ENCODE assay signal across 9 cellular contexts in genomic region chr12:46153267-46153872, GRCh38.
A peak's percentile ranks its signal among the peaks of the same experiment; 100 is the strongest.
DNase-seq lines count a peak whose midpoint lies in the region; ATAC-seq and TF ChIP-seq lines count a peak whose summit lies in the region.
"Had no signal": no experiment of that assay in that cellular context is flagged by ENCODE, and none has a peak within 500 bp of the region (broad histone marks: within the 10 kb centered on the region; RNA-seq: fewer than 3 reads in every experiment).

No MANE protein-coding gene starts in this region.

- DNase-seq in A673 (ENCODE audit: low spot score) (peak; percentile 55), GM12864 (ENCODE audit: low read depth) (no peak), PC-3 (peak; percentile 56), epithelial cell of proximal tubule (ENCODE audit: low read depth) (peak; percentile 13), prostate gland (ENCODE audit: low spot score) (no peak), NCI-H345 (lab: John Stamatoyannopoulos, UW) (no peak)
- DNase-seq in stimulated activated CD4-positive, alpha-beta T cell treated with anti-CD3 and anti-CD28 coated beads, Interleukin-4, amount 100 ng/mL, for 24 hours = no peak
- no peak for DNase-seq in activated CD8-positive, alpha-beta memory T cell treated with anti-CD3 and anti-CD28 coated beads, Interleukin-2, amount 50 U/mL, for 48 hours

- no peak for ATAC-seq in PC-3

- H3K9me3 ChIP-seq in A673 (ENCODE audit: low read depth, low read length, poor library complexity, severe bottlenecking) = peaks cover 4% of the 10 kb centered on the region
- no peaks in the 10 kb centered on the region for H3K9me3 ChIP-seq in PC-3 (ENCODE audit: low read length)
- H3K9me3 ChIP-seq in prostate gland = no peaks in the 10 kb centered on the region
- H3K9me3 ChIP-seq: HAP-1 had no signal

- no peak overlapping the region for H3K9ac ChIP-seq in PC-3 (ENCODE audit: low read length)

- TF ChIP-seq CTCF in A673 (conservative IDR thresholded peaks at IDR 0.05; ENCODE audit: low read depth, low read length) = peak; percentile 87
- TF ChIP-seq CTCF in GM12864 (IDR thresholded peaks at IDR 0.05; ENCODE audit: low read depth, low read length, missing control alignments) = peak; percentile 51
- TF ChIP-seq CTCF in PC-3 (conservative IDR thresholded peaks at IDR 0.05; ENCODE audit: low read depth, low read length) = peak; percentile 90
- peak; percentile 70 for TF ChIP-seq CTCF in epithelial cell of proximal tubule (conservative IDR thresholded peaks at IDR 0.05; ENCODE audit: low read depth, low read length)
- TF ChIP-seq CTCF in prostate gland (IDR thresholded peaks at IDR 0.05) = peak in 3 of 4 experiments; percentile 49 to 59 (median 53)

- H3K27ac ChIP-seq in A673 (ENCODE audit: low read depth, low read length, poor library complexity, severe bottlenecking) (no peak overlapping the region), PC-3 (ENCODE audit: low read length) (no peak overlapping the region), prostate gland (no peak overlapping the region)

- no peaks in the 10 kb centered on the region for H4K20me1 ChIP-seq in PC-3 (ENCODE audit: low read length)

- no peak overlapping the region for H3K4me3 ChIP-seq in A673 (ENCODE audit: low read depth, low read length, poor library complexity, severe bottlenecking)
- H3K4me3 ChIP-seq in GM12864 (ENCODE audit: low read depth, low read length) = no peak overlapping the region
- H3K4me3 ChIP-seq in PC-3 (ENCODE audit: low read length) = no peak overlapping the region; the same call in 1 of the 2 replicates
- no peak overlapping the region for H3K4me3 ChIP-seq in epithelial cell of proximal tubule (ENCODE audit: low read depth, low read length)
- no peak overlapping the region for H3K4me3 ChIP-seq in prostate gland
- H3K4me3 ChIP-seq: HAP-1 had no signal

- CTCF ChIA-PET in A673 (lab: Charles Lee) = no interaction called here
- CTCF ChIA-PET in PC-3 (lab: Charles Lee) = no interaction called here

- peak overlapping the region; percentile 64 for H3K4me2 ChIP-seq in PC-3 (ENCODE audit: low read length)

- no peaks in the 10 kb centered on the region for H3F3A ChIP-seq in PC-3 (ENCODE audit: low read length, unreplicated experiment)

- H3K4me1 ChIP-seq in A673 (ENCODE audit: insufficient read depth, low read length, poor library complexity, severe bottlenecking) (peaks cover 35% of the 10 kb centered on the region), PC-3 (ENCODE audit: insufficient read depth, low read length) (peaks cover 29% of the 10 kb centered on the region), prostate gland (replicated peaks) (no peaks in the 10 kb centered on the region)
- H3K4me1 ChIP-seq: HAP-1 had no signal

- intact Hi-C loops in A673 (cut with micrococcal nuclease; ENCODE audit: unreplicated experiment) (loop anchor here (2.0 to 10.0 kb wide), 5 partner anchors 111 to 871 kb away; partner anchors contain the start of gene SLC38A1), PC-3 (cut with micrococcal nuclease) (loop anchor here (1.0 to 10.0 kb wide), 5 partner anchors 34 to 868 kb away; no protein-coding TSS in a partner anchor), prostate gland (cut with DNase I) (loop anchor here (10.0 kb wide), 1 partner anchor 211 kb away; no protein-coding TSS in a partner anchor)

- H3K9me2 ChIP-seq in PC-3 (replicated peaks; ENCODE audit: low read length) = no peaks in the 10 kb centered on the region

- WGBS in prostate gland = 14% methylated on average over 2 of the region's 2 CpGs

- no peak for TF ChIP-seq POLR2A in prostate gland (IDR thresholded peaks at IDR 0.05)

- BruUV-seq in A673 (replicated peaks; lab: Mats Ljungman, UMichigan) (no TSS peak), PC-3 (replicated peaks; lab: Mats Ljungman, UMichigan) (no TSS peak)

- H3K79me2 ChIP-seq in PC-3 (ENCODE audit: low read length) = no peaks in the 10 kb centered on the region

- H3K27me3 ChIP-seq in A673 (replicated peaks; ENCODE audit: insufficient read depth, low read depth, low read length, poor library complexity) (no peaks in the 10 kb centered on the region), PC-3 (ENCODE audit: low read length) (no peaks in the 10 kb centered on the region), prostate gland (replicated peaks; ENCODE audit: insufficient read depth) (no peaks in the 10 kb centered on the region)

- no peaks in the 10 kb centered on the region for H3K36me3 ChIP-seq in A673 (ENCODE audit: insufficient read depth, low read length, poor library complexity, severe bottlenecking)
- H3K36me3 ChIP-seq in PC-3 (ENCODE audit: low read depth, low read length) = no peaks in the 10 kb centered on the region
- H3K36me3 ChIP-seq in prostate gland = no peaks in the 10 kb centered on the region
- H3K36me3 ChIP-seq: HAP-1 had no signal

- POLR2A ChIA-PET in A673 (lab: Charles Lee; ENCODE audit: low non-redundant PET) = no interaction called here
- POLR2A ChIA-PET in PC-3 (lab: Charles Lee; ENCODE audit: unreplicated experiment) = interaction anchor here (0.5 kb wide), 1 partner anchor 35 kb away, joined by 3 read pairs; no protein-coding TSS in a partner anchor

- H2AFZ ChIP-seq in PC-3 (ENCODE audit: low read length) = peak overlapping the region; percentile 59

Comparison
In these comparisons a context has a peak if more than half of its experiments do, and no peak if none do; other contexts are left out.
1. DNase-seq: peak in A673 (single experiment), PC-3 (single experiment) and epithelial cell of proximal tubule (single experiment); none in GM12864 (single experiment), prostate gland (single experiment), stimulated activated CD4-positive, alpha-beta T cell treated with anti-CD3 and anti-CD28 coated beads, Interleukin-4, amount 100 ng/mL, for 24 hours (single experiment), NCI-H345 (single experiment) and activated CD8-positive, alpha-beta memory T cell treated with anti-CD3 and anti-CD28 coated beads, Interleukin-2, amount 50 U/mL, for 48 hours (single experiment).
2. Peak in every context shown above with its lines, with median percentiles within 50 percentile points of each other: CTCF ChIP-seq.